Comparison of ENCODE assay signal across 16 cellular contexts in genomic region chr1:164380893-164381292, GRCh38.
A peak's percentile ranks its signal among the peaks of the same experiment; 100 is the strongest.
DNase-seq lines count a peak whose midpoint lies in the region; TF ChIP-seq lines count a peak whose summit lies in the region.
"Had no signal": no experiment of that assay in that cellular context is flagged by ENCODE, and none has a peak within 500 bp of the region (broad histone marks: within the 10 kb centered on the region; RNA-seq: fewer than 3 reads in every experiment).

No MANE protein-coding gene starts in this region.

- CTCF ChIA-PET in A673 (lab: Charles Lee): no interaction called here
- CTCF ChIA-PET in PC-9 (lab: Charles Lee): no interaction called here

- H3K4me3 ChIP-seq in A673 (ENCODE audit: low read depth, low read length, poor library complexity, severe bottlenecking) (no peak overlapping the region), choroid plexus epithelial cell (ENCODE audit: low read depth, low read length) (no peak overlapping the region), PC-9 (no peak overlapping the region)
- H3K4me3 ChIP-seq: ovary, SJCRH30, skin epidermis had no signal

- no peak overlapping the region for H2AFZ ChIP-seq in PC-9

- H3F3A ChIP-seq in PC-9 (ENCODE audit: insufficient read depth, low read depth): no peaks in the 10 kb centered on the region

- H3K27me3 ChIP-seq in A673 (replicated peaks; ENCODE audit: insufficient read depth, low read depth, low read length, poor library complexity): no peaks in the 10 kb centered on the region
- no peaks in the 10 kb centered on the region for H3K27me3 ChIP-seq in PC-9 (ENCODE audit: insufficient read depth, low read depth)
- H3K27me3 ChIP-seq: ovary, SJCRH30 had no signal

- DNase-seq in A673 (ENCODE audit: low spot score): peak; percentile 41
- DNase-seq in GM03348 (ENCODE audit: low spot score): peak; percentile 39
- DNase-seq in NCI-H2081 (lab: John Stamatoyannopoulos, UW): peak; percentile 75 to 90
- DNase-seq in choroid plexus epithelial cell (ENCODE audit: low read depth): peak; percentile 19
- DNase-seq in medulla oblongata (ENCODE audit: extremely low spot score): no peak
- no peak for DNase-seq in activated CD4-positive, alpha-beta T cell treated with anti-CD3 and anti-CD28 coated beads for 48 hours
- no peak for DNase-seq in NCI-H2196 (lab: John Stamatoyannopoulos, UW; ENCODE audit: unreplicated experiment)
- DNase-seq in PC-9: no peak
- DNase-seq: activated CD8-positive, alpha-beta memory T cell treated with anti-CD3 and anti-CD28 coated beads, Interleukin-2, amount 50 U/mL, for 4 hours; activated naive CD4-positive, alpha-beta T cell treated with anti-CD3 and anti-CD28 coated beads, Interleukin-2, amount 10 ng/mL, durations not matched to agents 7 days and 5 days; HFFc6; NCI-H226; ovary; stimulated activated CD4-positive, alpha-beta T cell treated with anti-CD3 and anti-CD28 coated beads, Interleukin-4, amount 100 ng/mL, for 4 hours had no signal

- H4K20me1 ChIP-seq in PC-9 (ENCODE audit: insufficient read depth): no peaks in the 10 kb centered on the region

- intact Hi-C loops in A673 (cut with micrococcal nuclease; ENCODE audit: unreplicated experiment): no loop called here
- intact Hi-C loops in PC-9 (cut with micrococcal nuclease; ENCODE audit: unreplicated experiment): no loop called here

- TF ChIP-seq CTCF in A673 (conservative IDR thresholded peaks at IDR 0.05; ENCODE audit: low read depth, low read length) (no peak), choroid plexus epithelial cell (conservative IDR thresholded peaks at IDR 0.05; ENCODE audit: low read depth, low read length) (no peak), PC-9 (conservative IDR thresholded peaks at IDR 0.05) (no peak)

- H3K9me3 ChIP-seq in A673 (ENCODE audit: low read depth, low read length, poor library complexity, severe bottlenecking): no peaks in the 10 kb centered on the region
- peaks cover 3% of the 10 kb centered on the region; the same call in 1 of the 2 replicates for H3K9me3 ChIP-seq in PC-9 (ENCODE audit: insufficient read depth, low read depth)
- H3K9me3 ChIP-seq: ovary, SJCRH30 had no signal

- BruUV-seq in A673 (replicated peaks; lab: Mats Ljungman, UMichigan) (no TSS peak), PC-9 (replicated peaks; lab: Mats Ljungman, UMichigan) (no TSS peak)

- H3K27ac ChIP-seq in A673 (ENCODE audit: low read depth, low read length, poor library complexity, severe bottlenecking) (no peak overlapping the region), PC-9 (no peak overlapping the region)
- H3K27ac ChIP-seq: ovary, SJCRH30, skin epidermis had no signal

- H3K79me2 ChIP-seq in PC-9 (ENCODE audit: low read depth): no peaks in the 10 kb centered on the region

- H3K4me1 ChIP-seq in A673 (ENCODE audit: insufficient read depth, low read length, poor library complexity, severe bottlenecking) (peaks cover 3% of the 10 kb centered on the region), PC-9 (replicated peaks; ENCODE audit: insufficient read depth) (no peaks in the 10 kb centered on the region)

- H3K9me2 ChIP-seq in PC-9 (ENCODE audit: insufficient read depth): peaks cover 7% of the 10 kb centered on the region

- POLR2A ChIA-PET in A673 (lab: Charles Lee; ENCODE audit: low non-redundant PET) (no interaction called here), PC-9 (lab: Charles Lee; ENCODE audit: unreplicated experiment) (no interaction called here)

- H3K36me3 ChIP-seq in A673 (ENCODE audit: insufficient read depth, low read length, poor library complexity, severe bottlenecking): no peaks in the 10 kb centered on the region
- no peaks in the 10 kb centered on the region for H3K36me3 ChIP-seq in PC-9 (ENCODE audit: low read depth)
- H3K36me3 ChIP-seq: ovary, SJCRH30 had no signal

- H3K4me2 ChIP-seq in PC-9: no peak overlapping the region

Comparison
In these comparisons a context has a peak if more than half of its experiments do, and no peak if none do; other contexts are left out.
1. DNase-seq: peak in A673 (single experiment), GM03348 (single experiment), NCI-H2081 (2 of 2) and choroid plexus epithelial cell (single experiment); none in medulla oblongata (single experiment), activated CD4-positive, alpha-beta T cell treated with anti-CD3 and anti-CD28 coated beads for 48 hours (single experiment), NCI-H2196 (single experiment) and PC-9 (0 of 2).